10 cellular contexts compared by ENCODE assay signal in genomic region chr7:38229386-38229785, GRCh38. TPM values are rescaled to one million over a fixed set of nuclear protein-coding genes. Genes with fewer than 3 reads are reported as not detected.
DNase-seq lines count a peak whose midpoint lies in the region; TF ChIP-seq lines count a peak whose summit lies in the region.
"Had no signal": no experiment of that assay in that cellular context is flagged by ENCODE, and none has a peak within 500 bp of the region (broad histone marks: within the 10 kb centered on the region; RNA-seq: fewer than 3 reads in every experiment).

No MANE protein-coding gene starts in this region.

- H3K36me3 ChIP-seq in GM23248 (ENCODE audit: low read depth): peaks cover 22% of the 10 kb centered on the region; the same call in 1 of the 2 replicates
- H3K36me3 ChIP-seq: BE2C had no signal

- no peak overlapping the region for H3K9ac ChIP-seq in GM23248

- H3K79me2 ChIP-seq in GM23248 (ENCODE audit: insufficient read depth): no peaks in the 10 kb centered on the region

- TF ChIP-seq CTCF in VCaP (conservative IDR thresholded peaks at IDR 0.05) (no peak), foreskin fibroblast (IDR thresholded peaks at IDR 0.05; ENCODE audit: low read depth, low read length) (no peak)

- no peaks in the 10 kb centered on the region for H3K9me3 ChIP-seq in GM23248 (ENCODE audit: low read depth)
- H3K9me3 ChIP-seq: BE2C had no signal

- 97 to 100% methylated on average over 6 of the region's 6 CpGs for WGBS in GM23248 (ENCODE audit: low coverage in 1 of 2, low lambda C conversion rate in 2 of 2, missing lambda C conversion rate in 2 of 2), 2 experiments

- no peaks in the 10 kb centered on the region for H4K20me1 ChIP-seq in GM23248 (ENCODE audit: insufficient read depth)

- H3K9me2 ChIP-seq in GM23248 (ENCODE audit: insufficient read depth): no peaks in the 10 kb centered on the region

- peak; percentile 76 for DNase-seq in A172 (ENCODE audit: low spot score)
- DNase-seq in GM23248: peak; percentile 32
- peak; percentile 18 to 54 for DNase-seq in foreskin fibroblast
- DNase-seq in amygdala (lab: John Stamatoyannopoulos, UW): no peak
- DNase-seq in occipital lobe (lab: John Stamatoyannopoulos, UW): no peak
- no peak for DNase-seq in NCI-H2196 (lab: John Stamatoyannopoulos, UW; ENCODE audit: unreplicated experiment)
- no peak for DNase-seq in UCSD-AML1 (lab: John Stamatoyannopoulos, UW; ENCODE audit: unreplicated experiment)
- DNase-seq: BE2C, NCI-H2081 treated with DMSO at 0.1 percent for 48 hours had no signal

- H3K27me3 ChIP-seq in GM23248 (replicated peaks; ENCODE audit: insufficient read depth): no peaks in the 10 kb centered on the region
- H3K27me3 ChIP-seq: BE2C had no signal

- no peaks in the 10 kb centered on the region for H3F3A ChIP-seq in GM23248 (ENCODE audit: insufficient read depth)

- 0 out of 2 replicates have a peak, but pooled peaks cover 4% of the 10 kb centered on the region for H3K4me1 ChIP-seq in GM23248 (ENCODE audit: insufficient read depth)
- H3K4me1 ChIP-seq: BE2C had no signal

- H3K4me2 ChIP-seq in GM23248 (ENCODE audit: unreplicated experiment): no peak overlapping the region

- H2AFZ ChIP-seq in GM23248: no peak overlapping the region

- H3K4me3 ChIP-seq in GM23248: no peak overlapping the region
- no peak overlapping the region for H3K4me3 ChIP-seq in foreskin fibroblast (ENCODE audit: low read depth in 1 of 2, low read length in 2 of 2)

- H3K27ac ChIP-seq in GM23248 (no peak overlapping the region), VCaP (peak overlapping the region; percentile 96)

- in situ Hi-C loops in GM23248 (cut with MboI): no loop called here

RNA-seq across cellular contexts. Expression of gene STARD3NL, which starts 51.3 kb away (rescaled TPM):
- 160 and 163 TPM in 2 replicates for total RNA-seq in A172 (2014; rRNA removed; shearing (Covaris generic))
- 44.8 and 68.1 TPM in 2 replicates for total RNA-seq in GM23248 (2014; rRNA removed; shearing (Covaris generic))
- polyA plus RNA-seq in GM23248 (2016; fragmentation: Nextera tagmentation; extraction: Ambion mirVana): 64.0 and 66.3 TPM in 2 replicates
- 93.4 TPM for total RNA-seq in occipital lobe

Comparison
In these comparisons a context has a peak if more than half of its experiments do, and no peak if none do; other contexts are left out.
1. DNase-seq: peak in A172 (single experiment), GM23248 (single experiment) and foreskin fibroblast (2 of 2); none in amygdala (0 of 56), occipital lobe (single experiment), NCI-H2196 (single experiment) and UCSD-AML1 (single experiment).